17 cellular contexts compared by ENCODE assay signal in genomic region chr1:78170845-78171244, GRCh38.
DNase-seq lines count a peak whose midpoint lies in the region; TF ChIP-seq lines count a peak whose summit lies in the region.
"Had no signal": no experiment of that assay in that cellular context is flagged by ENCODE, and none has a peak within 500 bp of the region (broad histone marks: within the 10 kb centered on the region; RNA-seq: fewer than 3 reads in every experiment).

No MANE protein-coding gene starts in this region.

- peaks cover 4% of the 10 kb centered on the region; the same call in 1 of the 2 replicates for H3K36me3 Mint-ChIP-seq in HFFc6 (ENCODE audit: low read depth)

- DNase-seq in HFFc6 (no peak), SK-N-DZ (ENCODE audit: low spot score) (peak; percentile 4), epithelial cell of prostate (ENCODE audit: low read depth, low spot score) (no peak), retinal pigment epithelial cell (ENCODE audit: low read depth) (peak; percentile 68), suprapubic skin (ENCODE audit: low spot score in 2 of 2) (no peak), NCI-H1436 treated with DMSO at 0.1 percent for 48 hours (lab: John Stamatoyannopoulos, UW) (no peak)
- no peak for DNase-seq in activated CD4-positive, alpha-beta T cell treated with anti-CD3 and anti-CD28 coated beads for 48 hours
- DNase-seq: AML-193, DND-41, GOT3, KBM-7, MV-4-11, NCI-H187, NCI-H2107, NCI-H226, SJCRH30 had no signal

- H3K9me3 Mint-ChIP-seq in HFFc6, result no peaks in the 10 kb centered on the region

- 66% methylated on average over 2 of the region's 2 CpGs for WGBS in suprapubic skin

- no peak overlapping the region for H3K4me3 ChIP-seq in retinal pigment epithelial cell (ENCODE audit: low read length)
- H3K4me3 ChIP-seq in suprapubic skin, result no peak overlapping the region
- H3K4me3 ChIP-seq: SJCRH30 had no signal

- H3K27me3 ChIP-seq in suprapubic skin, result no peaks in the 10 kb centered on the region
- H3K27me3 ChIP-seq: SJCRH30 had no signal

- H3K4me1 Mint-ChIP-seq in HFFc6 (ENCODE audit: low read depth), result peaks cover 44% of the 10 kb centered on the region

- TF ChIP-seq EP300 in suprapubic skin (IDR thresholded peaks at IDR 0.05), result no peak

- TF ChIP-seq CTCF in HFFc6 (IDR thresholded peaks at IDR 0.05), result no peak
- no peak for TF ChIP-seq CTCF in retinal pigment epithelial cell (conservative IDR thresholded peaks at IDR 0.05; ENCODE audit: low read depth, low read length)
- no peak for TF ChIP-seq CTCF in suprapubic skin (IDR thresholded peaks at IDR 0.05)

- H3K4me1 ChIP-seq in suprapubic skin, result no peaks in the 10 kb centered on the region
- H3K4me1 ChIP-seq: SJCRH30 had no signal

- no peaks in the 10 kb centered on the region for H3K27me3 Mint-ChIP-seq in HFFc6 (ENCODE audit: insufficient read depth)

- TF ChIP-seq POLR2A in suprapubic skin (IDR thresholded peaks at IDR 0.05), result no peak

- no peaks in the 10 kb centered on the region for H3K36me3 ChIP-seq in suprapubic skin
- H3K36me3 ChIP-seq: SJCRH30 had no signal

- H3K27ac ChIP-seq in epithelial cell of prostate (peak overlapping the region; percentile 71), suprapubic skin (no peak overlapping the region)
- H3K27ac ChIP-seq: C4-2B, SJCRH30 had no signal

- H3K27ac Mint-ChIP-seq in HFFc6, result peak overlapping the region; percentile 91

- no peaks in the 10 kb centered on the region for H3K9me3 ChIP-seq in suprapubic skin
- H3K9me3 ChIP-seq: SJCRH30 had no signal

- no peak overlapping the region for H3K4me3 Mint-ChIP-seq in HFFc6

Comparison
In these comparisons a context has a peak if more than half of its experiments do, and no peak if none do; other contexts are left out.
1. DNase-seq: peak in SK-N-DZ (single experiment) and retinal pigment epithelial cell (single experiment); none in HFFc6 (single experiment), epithelial cell of prostate (single experiment), activated CD4-positive, alpha-beta T cell treated with anti-CD3 and anti-CD28 coated beads for 48 hours (single experiment), suprapubic skin (0 of 2) and NCI-H1436 treated with DMSO at 0.1 percent for 48 hours (single experiment).